8 cellular contexts compared by ENCODE assay signal in the genomic region with DNA sequence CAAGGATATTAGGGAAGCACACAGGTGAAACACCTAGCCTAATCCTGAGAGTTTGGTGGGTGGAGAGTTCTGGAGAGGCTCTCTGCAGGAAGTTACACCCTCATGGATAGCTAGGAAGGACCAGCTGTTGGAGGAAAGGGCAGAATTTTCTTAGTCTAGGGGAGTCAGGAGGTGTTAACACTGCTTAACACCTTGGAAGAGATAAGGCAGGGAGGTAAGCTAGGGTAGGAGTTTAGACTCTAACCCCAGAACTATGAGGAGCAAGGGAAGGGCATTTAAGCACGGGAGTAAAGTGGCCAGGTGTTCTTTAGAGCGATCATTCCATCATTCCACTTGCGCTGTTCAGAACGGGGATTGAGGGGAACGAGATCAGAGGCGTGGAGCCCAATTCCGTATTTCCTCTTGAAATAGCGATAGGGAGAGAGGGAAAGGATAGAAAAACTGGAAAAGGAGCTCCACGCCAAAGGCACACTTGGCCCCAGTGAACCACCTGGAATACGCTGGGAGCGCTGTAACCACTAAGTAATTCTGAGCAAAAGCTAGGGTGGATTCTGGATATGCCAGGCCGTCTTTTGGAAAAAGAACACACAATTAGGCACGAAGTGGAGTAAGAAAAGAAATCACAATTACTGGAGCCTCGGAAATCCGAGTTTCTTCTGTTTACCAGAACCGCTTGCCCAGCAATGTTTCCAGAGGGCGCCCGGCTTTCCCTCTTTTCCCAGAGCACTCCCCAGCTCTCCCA. TPM values are rescaled to one million over a fixed set of nuclear protein-coding genes. Genes with fewer than 3 reads are reported as not detected.
DNase-seq lines count a peak whose midpoint lies in the region; TF ChIP-seq lines count a peak whose summit lies in the region.

No MANE protein-coding gene starts in this region.

- POLR2A ChIA-PET in GM10248 (lab: Yijun Ruan, JAX): interaction anchor here (0.9 kb wide), 1 partner anchor 141 kb away, joined by 3 read pairs; a partner anchor contains a TSS

- H3K4me1 Mint-ChIP-seq in activated CD4-positive, alpha-beta T cell treated with anti-CD3 and anti-CD28 coated beads, Interleukin-2, amount 10 ng/mL, durations not matched to agents 24 days and 14 days: peaks cover 28% of the 10 kb centered on the region
- H3K4me1 Mint-ChIP-seq in activated naive CD8-positive, alpha-beta T cell treated with anti-CD3 and anti-CD28 coated beads for 36 hours: peaks cover 20% of the 10 kb centered on the region

- peaks cover 26% of the 10 kb centered on the region for H3K27me3 ChIP-seq in kidney epithelial cell (ENCODE audit: control insufficient read depth, insufficient read depth, low read length)
- H3K27me3 ChIP-seq in suprapubic skin: no peaks in the 10 kb centered on the region

- no peaks in the 10 kb centered on the region for H3K9me3 Mint-ChIP-seq in activated CD4-positive, alpha-beta T cell treated with anti-CD3 and anti-CD28 coated beads, Interleukin-2, amount 10 ng/mL, durations not matched to agents 24 days and 14 days
- no peaks in the 10 kb centered on the region for H3K9me3 Mint-ChIP-seq in activated naive CD8-positive, alpha-beta T cell treated with anti-CD3 and anti-CD28 coated beads for 36 hours

- H3K4me1 ChIP-seq in suprapubic skin: peaks cover 44% of the 10 kb centered on the region

- H3K36me3 ChIP-seq in kidney epithelial cell (ENCODE audit: control insufficient read depth, insufficient read depth, low read length) (no peaks in the 10 kb centered on the region), suprapubic skin (no peaks in the 10 kb centered on the region)

- TF ChIP-seq CTCF in kidney epithelial cell (IDR thresholded peaks at IDR 0.05; ENCODE audit: insufficient read depth, low read length, poor library complexity, severe bottlenecking) (no peak), suprapubic skin (IDR thresholded peaks at IDR 0.05) (no peak), GM10248 (IDR thresholded peaks at IDR 0.05; ENCODE audit: control extremely low read depth, extremely low read depth, low read depth, missing control alignments) (no peak)

- H3K27ac ChIP-seq in suprapubic skin: no peak overlapping the region
- no peak overlapping the region for H3K27ac ChIP-seq in substantia nigra (ENCODE audit: low read depth, low read length, poor library complexity, severe bottlenecking)

- peak overlapping the region; percentile 86 for H3K4me3 Mint-ChIP-seq in activated CD4-positive, alpha-beta T cell treated with anti-CD3 and anti-CD28 coated beads, Interleukin-2, amount 10 ng/mL, durations not matched to agents 24 days and 14 days
- H3K4me3 Mint-ChIP-seq in activated naive CD8-positive, alpha-beta T cell treated with anti-CD3 and anti-CD28 coated beads for 36 hours: peak overlapping the region; percentile 79

- H3K27ac Mint-ChIP-seq in activated CD4-positive, alpha-beta T cell treated with anti-CD3 and anti-CD28 coated beads, Interleukin-2, amount 10 ng/mL, durations not matched to agents 24 days and 14 days: no peak overlapping the region
- H3K27ac Mint-ChIP-seq in activated naive CD8-positive, alpha-beta T cell treated with anti-CD3 and anti-CD28 coated beads for 36 hours: no peak overlapping the region

- TF ChIP-seq EP300 in suprapubic skin (IDR thresholded peaks at IDR 0.05): no peak

- peaks cover 47% of the 10 kb centered on the region for H3K27me3 Mint-ChIP-seq in activated CD4-positive, alpha-beta T cell treated with anti-CD3 and anti-CD28 coated beads, Interleukin-2, amount 10 ng/mL, durations not matched to agents 24 days and 14 days
- peaks cover 56% of the 10 kb centered on the region for H3K27me3 Mint-ChIP-seq in activated naive CD8-positive, alpha-beta T cell treated with anti-CD3 and anti-CD28 coated beads for 36 hours

- H3K4me3 ChIP-seq in kidney epithelial cell (ENCODE audit: low read depth, low read length): peak overlapping the region; percentile 53
- H3K4me3 ChIP-seq in suprapubic skin: peak overlapping the region; percentile 97

- whole genome bisulfite sequencing in suprapubic skin: 20% methylated on average over 18 of the region's 18 CpGs

- no peak for TF ChIP-seq POLR2A in suprapubic skin (IDR thresholded peaks at IDR 0.05)

- CTCF ChIA-PET in GM10248 (lab: Yijun Ruan, JAX): interaction anchor here (1.1 to 3.1 kb wide), 7 partner anchors 8 to 30 kb away, joined by 3 to 9 read pairs (median 4); no protein-coding TSS in a partner anchor

- intact Hi-C loops in activated CD4-positive, alpha-beta T cell treated with anti-CD3 and anti-CD28 coated beads, Interleukin-2, amount 10 ng/mL, durations not matched to agents 24 days and 14 days (cut with micrococcal nuclease): loop anchor here (5.0 kb wide), 3 partner anchors 39 to 499 kb away; a partner anchor contains a TSS

- H3K9me3 ChIP-seq in suprapubic skin: no peaks in the 10 kb centered on the region

- H3K36me3 Mint-ChIP-seq in activated CD4-positive, alpha-beta T cell treated with anti-CD3 and anti-CD28 coated beads, Interleukin-2, amount 10 ng/mL, durations not matched to agents 24 days and 14 days (ENCODE audit: low read depth): peaks cover 4% of the 10 kb centered on the region
- H3K36me3 Mint-ChIP-seq in activated naive CD8-positive, alpha-beta T cell treated with anti-CD3 and anti-CD28 coated beads for 36 hours: no peaks in the 10 kb centered on the region

- no peak for DNase-seq in activated CD4-positive, alpha-beta T cell treated with anti-CD3 and anti-CD28 coated beads, Interleukin-2, amount 10 ng/mL, durations not matched to agents 24 days and 14 days
- DNase-seq in activated CD4-positive, alpha-beta T cell treated with anti-CD3 and anti-CD28 coated beads, Interleukin-2, amount 50 U/mL, for 4 hours: no peak
- DNase-seq in activated naive CD8-positive, alpha-beta T cell treated with anti-CD3 and anti-CD28 coated beads for 36 hours: no peak
- DNase-seq in kidney epithelial cell (ENCODE audit: low read depth) (no peak), suprapubic skin (ENCODE audit: low spot score in 2 of 2) (no peak), substantia nigra (lab: John Stamatoyannopoulos, UW) (no peak), GM10248 (ENCODE audit: extremely low spot score) (no peak), GM19240 (ENCODE audit: insufficient read length, low spot score) (no peak)

RNA-seq across cellular contexts. Expression of a gene that starts 1.5 kb away (rescaled TPM):
- total RNA-seq in activated CD4-positive, alpha-beta T cell treated with anti-CD3 and anti-CD28 coated beads, Interleukin-2, amount 10 ng/mL, durations not matched to agents 24 days and 14 days: 6.6 and 7.7 TPM in 2 replicates
- 1 to 10 TPM; 4.6 to 4.7 TPM for total RNA-seq in activated naive CD8-positive, alpha-beta T cell treated with anti-CD3 and anti-CD28 coated beads for 36 hours
- total RNA-seq in kidney epithelial cell: 26.8 and 27.7 TPM in 2 replicates
- total RNA-seq in suprapubic skin: 10 to 100 TPM; 34.9 to 60.0 (median 47.2) TPM
